2 cellular contexts compared by ENCODE assay signal in genomic region chr17:44374306-44375195, GRCh38.
TF ChIP-seq lines count a peak whose summit lies in the region.

No MANE protein-coding gene starts in this region.

TF ChIP-seq in SK-N-SH, 30 proteins besides CTCF, POLR2A, EP300 and RAD21:
- TF ChIP-seq FOSL2 (IDR thresholded peaks at IDR 0.05; ENCODE audit: borderline replicate concordance, low read depth) (no peak), MEF2A (IDR thresholded peaks at IDR 0.05; ENCODE audit: borderline replicate concordance, low read depth) (no peak), GATA2 (CRISPR knock-in tag; IDR thresholded peaks at IDR 0.05) (no peak)

TF ChIP-seq in SK-N-SH treated with all-trans-retinoic acid at 6 μM for 48 hours, 23 proteins besides CTCF, POLR2A, EP300 and RAD21:
- TF ChIP-seq CSRNP3 (CRISPR knock-in tag; IDR thresholded peaks at IDR 0.05), result no peak
- TF ChIP-seq CSDC2 (CRISPR knock-in tag; IDR thresholded peaks at IDR 0.05), result no peak
